ENCODE assay signal across 1 cellular context in genomic region chr5:34598177-34598794, GRCh38.
TF ChIP-seq lines count a peak whose summit lies in the region.

No MANE protein-coding gene starts in this region.

TF ChIP-seq in HEK293, 187 proteins besides CTCF, POLR2A, EP300 and RAD21 (continued from another document and continues in another):
- TF ChIP-seq ZNF449 (tag by site-specific recombination; IDR thresholded peaks at IDR 0.05) (no peak), KLF8 (tag by site-specific recombination; IDR thresholded peaks at IDR 0.05) (peak; percentile 84), OSR2 (tag by site-specific recombination; IDR thresholded peaks at IDR 0.05) (peak; percentile 91), ZNF768 (tag by site-specific recombination; IDR thresholded peaks at IDR 0.05) (no peak), ZNF366 (tag by site-specific recombination; conservative IDR thresholded peaks at IDR 0.05) (no peak), ZNF18 (tag by site-specific recombination; IDR thresholded peaks at IDR 0.05) (no peak), PRDM2 (tag by site-specific recombination; IDR thresholded peaks at IDR 0.05; ENCODE audit: borderline replicate concordance) (no peak), ZNF335 (tag by site-specific recombination; conservative IDR thresholded peaks at IDR 0.05) (peak; percentile 51), ZNF133 (tag by site-specific recombination; IDR thresholded peaks at IDR 0.05) (no peak), ZNF658 (tag by site-specific recombination; IDR thresholded peaks at IDR 0.05) (no peak), SCRT2 (tag by site-specific recombination; IDR thresholded peaks at IDR 0.05) (no peak), ZNF398 (tag by site-specific recombination; IDR thresholded peaks at IDR 0.05) (peak; percentile 17; the same call in 1 of the 2 replicates), MZF1 (tag by site-specific recombination; IDR thresholded peaks at IDR 0.05; ENCODE audit: borderline replicate concordance) (no peak; the same call in none of the 2 replicates), ZNF416 (tag by site-specific recombination; IDR thresholded peaks at IDR 0.05) (no peak), ZNF677 (tag by site-specific recombination; IDR thresholded peaks at IDR 0.05) (no peak), ZNF792 (tag by site-specific recombination; IDR thresholded peaks at IDR 0.05) (no peak), ZNF555 (tag by site-specific recombination; conservative IDR thresholded peaks at IDR 0.05) (no peak), ZBTB21 (tag by site-specific recombination; IDR thresholded peaks at IDR 0.05) (peak; percentile 68), ZNF529 (tag by site-specific recombination; IDR thresholded peaks at IDR 0.05; ENCODE audit: insufficient replicate concordance) (no peak), HOXC10 (CRISPR knock-in tag; IDR thresholded peaks at IDR 0.05) (no peak), ZNF626 (tag by site-specific recombination; IDR thresholded peaks at IDR 0.05) (no peak), ZFP41 (tag by site-specific recombination; IDR thresholded peaks at IDR 0.05; ENCODE audit: borderline replicate concordance) (no peak), ZNF701 (tag by site-specific recombination; IDR thresholded peaks at IDR 0.05) (no peak), ZNF274 (IDR thresholded peaks at IDR 0.05; ENCODE audit: low read length) (no peak), ZNF274 (tag by site-specific recombination; IDR thresholded peaks at IDR 0.05; ENCODE audit: borderline replicate concordance) (no peak), ZNF473 (tag by site-specific recombination; IDR thresholded peaks at IDR 0.05) (no peak), ZNF16 (tag by site-specific recombination; IDR thresholded peaks at IDR 0.05; ENCODE audit: low read depth) (no peak), ZNF629 (tag by site-specific recombination; IDR thresholded peaks at IDR 0.05) (peak; percentile 96), ZFP37 (tag by site-specific recombination; IDR thresholded peaks at IDR 0.05) (0 out of 2 replicates have a peak, but pooled peaks have one; percentile 60), ZNF561 (tag by site-specific recombination; IDR thresholded peaks at IDR 0.05; ENCODE audit: borderline replicate concordance) (no peak), ZNF580 (tag by site-specific recombination; IDR thresholded peaks at IDR 0.05) (peak; percentile 60; the same call in 1 of the 2 replicates), ZFP69B (tag by site-specific recombination; IDR thresholded peaks at IDR 0.05) (no peak), ZNF624 (tag by site-specific recombination; IDR thresholded peaks at IDR 0.05) (no peak), ZNF518A (tag by site-specific recombination; conservative IDR thresholded peaks at IDR 0.05; ENCODE audit: low read depth) (peak; percentile 46), ZBTB7A (tag by site-specific recombination; IDR thresholded peaks at IDR 0.05; ENCODE audit: low read depth) (no peak), ZNF394 (tag by site-specific recombination; IDR thresholded peaks at IDR 0.05; ENCODE audit: borderline replicate concordance) (0 out of 2 replicates have a peak, but pooled peaks have one; percentile 25), ZNF302 (tag by site-specific recombination; IDR thresholded peaks at IDR 0.05; ENCODE audit: low read depth) (no peak), ZXDB (tag by site-specific recombination; IDR thresholded peaks at IDR 0.05) (peak; percentile 67), GLIS1 (tag by site-specific recombination; IDR thresholded peaks at IDR 0.05) (peak; percentile 82), ZNF24 (tag by site-specific recombination; IDR thresholded peaks at IDR 0.05) (no peak; the same call in none of the 2 replicates)
- TF ChIP-seq, protein P1, sequence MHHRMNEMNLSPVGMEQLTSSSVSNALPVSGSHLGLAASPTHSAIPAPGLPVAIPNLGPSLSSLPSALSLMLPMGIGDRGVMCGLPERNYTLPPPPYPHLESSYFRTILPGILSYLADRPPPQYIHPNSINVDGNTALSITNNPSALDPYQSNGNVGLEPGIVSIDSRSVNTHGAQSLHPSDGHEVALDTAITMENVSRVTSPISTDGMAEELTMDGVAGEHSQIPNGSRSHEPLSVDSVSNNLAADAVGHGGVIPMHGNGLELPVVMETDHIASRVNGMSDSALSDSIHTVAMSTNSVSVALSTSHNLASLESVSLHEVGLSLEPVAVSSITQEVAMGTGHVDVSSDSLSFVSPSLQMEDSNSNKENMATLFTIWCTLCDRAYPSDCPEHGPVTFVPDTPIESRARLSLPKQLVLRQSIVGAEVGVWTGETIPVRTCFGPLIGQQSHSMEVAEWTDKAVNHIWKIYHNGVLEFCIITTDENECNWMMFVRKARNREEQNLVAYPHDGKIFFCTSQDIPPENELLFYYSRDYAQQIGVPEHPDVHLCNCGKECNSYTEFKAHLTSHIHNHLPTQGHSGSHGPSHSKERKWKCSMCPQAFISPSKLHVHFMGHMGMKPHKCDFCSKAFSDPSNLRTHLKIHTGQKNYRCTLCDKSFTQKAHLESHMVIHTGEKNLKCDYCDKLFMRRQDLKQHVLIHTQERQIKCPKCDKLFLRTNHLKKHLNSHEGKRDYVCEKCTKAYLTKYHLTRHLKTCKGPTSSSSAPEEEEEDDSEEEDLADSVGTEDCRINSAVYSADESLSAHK (tag by site-specific recombination; IDR thresholded peaks at IDR 0.05), result peak; percentile 74
- TF ChIP-seq, protein P2, sequence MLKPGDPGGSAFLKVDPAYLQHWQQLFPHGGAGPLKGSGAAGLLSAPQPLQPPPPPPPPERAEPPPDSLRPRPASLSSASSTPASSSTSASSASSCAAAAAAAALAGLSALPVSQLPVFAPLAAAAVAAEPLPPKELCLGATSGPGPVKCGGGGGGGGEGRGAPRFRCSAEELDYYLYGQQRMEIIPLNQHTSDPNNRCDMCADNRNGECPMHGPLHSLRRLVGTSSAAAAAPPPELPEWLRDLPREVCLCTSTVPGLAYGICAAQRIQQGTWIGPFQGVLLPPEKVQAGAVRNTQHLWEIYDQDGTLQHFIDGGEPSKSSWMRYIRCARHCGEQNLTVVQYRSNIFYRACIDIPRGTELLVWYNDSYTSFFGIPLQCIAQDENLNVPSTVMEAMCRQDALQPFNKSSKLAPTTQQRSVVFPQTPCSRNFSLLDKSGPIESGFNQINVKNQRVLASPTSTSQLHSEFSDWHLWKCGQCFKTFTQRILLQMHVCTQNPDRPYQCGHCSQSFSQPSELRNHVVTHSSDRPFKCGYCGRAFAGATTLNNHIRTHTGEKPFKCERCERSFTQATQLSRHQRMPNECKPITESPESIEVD (tag by site-specific recombination; IDR thresholded peaks at IDR 0.05), result peak; percentile 85
